8 cellular contexts compared by ENCODE assay signal in genomic region chr17:7220593-7221280, GRCh38. TPM values are rescaled to one million over a fixed set of nuclear protein-coding genes. Genes with fewer than 3 reads are reported as not detected.
DNase-seq lines count a peak whose midpoint lies in the region; ATAC-seq and TF ChIP-seq lines count a peak whose summit lies in the region.

No MANE protein-coding gene starts in this region.

- no peaks in the 10 kb centered on the region for H3K9me3 ChIP-seq in cardiac muscle cell (ENCODE audit: low read depth)
- no peaks in the 10 kb centered on the region for H3K9me3 ChIP-seq in psoas muscle

- H3K4me3 Mint-ChIP-seq in activated naive CD4-positive, alpha-beta T cell treated with anti-CD3 and anti-CD28 coated beads for 36 hours = peak overlapping the region; percentile 94

- intact Hi-C loops in activated naive CD4-positive, alpha-beta T cell treated with anti-CD3 and anti-CD28 coated beads for 36 hours (cut with micrococcal nuclease) = loop anchor here (1.0 kb wide), 3 partner anchors 32 to 76 kb away; partner anchors contain the start of gene ELP5
- intact Hi-C loops in psoas muscle (cut with DNase I) = loop anchor here in 1 of 2 donors (2.0 kb wide), 2 partner anchors 16 to 76 kb away; no protein-coding TSS in a partner anchor

- no peaks in the 10 kb centered on the region for H3K27me3 ChIP-seq in cardiac muscle cell
- no peaks in the 10 kb centered on the region for H3K27me3 ChIP-seq in psoas muscle (ENCODE audit: insufficient read depth in 3 of 3, low read length in 2 of 3)

- CTCF ChIA-PET in activated naive CD4-positive, alpha-beta T cell treated with anti-CD3 and anti-CD28 coated beads for 36 hours (lab: Charles Lee) = interaction anchor here (0.6 to 3.4 kb wide), 14 partner anchors 10 to 177 kb away, joined by 3 to 16 read pairs (median 4); partner anchors contain the start of genes DVL2, GABARAP, PHF23 and SLC16A11

- H3K27ac ChIP-seq in cardiac muscle cell (peak overlapping the region; percentile 66), psoas muscle (peak overlapping the region; percentile 99)

- H3K36me3 Mint-ChIP-seq in activated naive CD4-positive, alpha-beta T cell treated with anti-CD3 and anti-CD28 coated beads for 36 hours (ENCODE audit: low read depth) = peaks cover 16% of the 10 kb centered on the region

- peaks cover 35% of the 10 kb centered on the region for H3K36me3 ChIP-seq in cardiac muscle cell
- peaks cover 4 to 52% of the 10 kb centered on the region in 2 donors for H3K36me3 ChIP-seq in psoas muscle (ENCODE audit: insufficient read depth in 1 of 2, low read depth in 1 of 2)

- peaks cover 47% of the 10 kb centered on the region for H3K4me1 Mint-ChIP-seq in activated naive CD4-positive, alpha-beta T cell treated with anti-CD3 and anti-CD28 coated beads for 36 hours (ENCODE audit: low read depth)

- peak overlapping the region; percentile 83 for H3K27ac Mint-ChIP-seq in activated naive CD4-positive, alpha-beta T cell treated with anti-CD3 and anti-CD28 coated beads for 36 hours

- DNase-seq in AG10803 (ENCODE audit: low read depth) (peak; percentile 65), GM20000 (ENCODE audit: low spot score) (peak; percentile 73), cardiac muscle cell (ENCODE audit: low read depth in 1 of 2, low spot score in 1 of 2) (peak; percentile 37 to 71), psoas muscle (peak; percentile 65 to 78)
- peak; percentile 85 for DNase-seq in activated naive CD4-positive, alpha-beta T cell treated with anti-CD3 and anti-CD28 coated beads for 36 hours

- WGBS in psoas muscle, 3 donors = 13 to 24% (median 16%) methylated on average over 11 of the region's 11 CpGs

- H3K4me3 ChIP-seq in AG10803 (ENCODE audit: low read length) (peak overlapping the region; percentile 82), cardiac muscle cell (peak overlapping the region; percentile 82), psoas muscle (peak overlapping the region; percentile 98)

- no peaks in the 10 kb centered on the region for H3K9me3 Mint-ChIP-seq in activated naive CD4-positive, alpha-beta T cell treated with anti-CD3 and anti-CD28 coated beads for 36 hours

- peak; percentile 34 to 58 (median 54) for ATAC-seq in psoas muscle
- ATAC-seq in GM21528 (IDR thresholded peaks at IDR 0.05; ENCODE audit: low FRiP score, unreplicated experiment) = no peak
- no peak for ATAC-seq in GM21390 (IDR thresholded peaks at IDR 0.05; ENCODE audit: unreplicated experiment)

- H3K27me3 Mint-ChIP-seq in activated naive CD4-positive, alpha-beta T cell treated with anti-CD3 and anti-CD28 coated beads for 36 hours (ENCODE audit: low read depth) = no peaks in the 10 kb centered on the region

- peaks cover 26% of the 10 kb centered on the region for H3K4me1 ChIP-seq in cardiac muscle cell (ENCODE audit: low read depth)
- peaks cover 34% of the 10 kb centered on the region for H3K4me1 ChIP-seq in psoas muscle

- peak; percentile 54 for TF ChIP-seq CTCF in AG10803 (conservative IDR thresholded peaks at IDR 0.05; ENCODE audit: low read length)
- TF ChIP-seq CTCF in GM20000 (IDR thresholded peaks at IDR 0.05; ENCODE audit: extremely low read depth, missing control alignments) = peak; percentile 50
- TF ChIP-seq CTCF in cardiac muscle cell (IDR thresholded peaks at IDR 0.05; ENCODE audit: low read depth, low read length) = peak; percentile 50
- TF ChIP-seq CTCF in psoas muscle (IDR thresholded peaks at IDR 0.05) = peak; percentile 52

TF ChIP-seq in PFSK-1, 5 proteins besides CTCF, POLR2A, EP300 and RAD21:
- TF ChIP-seq SIN3A (IDR thresholded peaks at IDR 0.05; ENCODE audit: borderline replicate concordance, insufficient read depth, low read length) = no peak
- TF ChIP-seq POLR2AphosphoS5 (IDR thresholded peaks at IDR 0.05; ENCODE audit: low read depth, low read length) = peak; percentile 29; the same call in 1 of the 2 replicates
- TF ChIP-seq TAF1 (IDR thresholded peaks at IDR 0.05; ENCODE audit: borderline replicate concordance, insufficient read depth, low read length) = no peak
- no peak for TF ChIP-seq FOXP2 (optimal IDR thresholded peaks at IDR 0.05; ENCODE audit: borderline replicate concordance, extremely low read depth, extremely low read length, insufficient read depth)
- TF ChIP-seq REST (IDR thresholded peaks at IDR 0.05; ENCODE audit: insufficient read depth in 1 of 2, low read depth in 2 of 2, low read length in 2 of 2) = peak in 1 of 2 experiments; percentile 19; a peak in 1 of 4 replicates

RNA-seq across cellular contexts. Expression of gene ACADVL, which starts 1.0 kb away (rescaled TPM):
- 730 TPM for polyA plus RNA-seq in PFSK-1 (2012; ENCODE audit: insufficient read length, low read depth)
- total RNA-seq in activated naive CD4-positive, alpha-beta T cell treated with anti-CD3 and anti-CD28 coated beads for 36 hours = 100 to 1,000 TPM; 263 to 267 TPM
- total RNA-seq in cardiac muscle cell (291 and 364 TPM in 2 replicates), psoas muscle (1,000 to 10,000 TPM in 3 of 4 donors, 100 to 1,000 TPM in 1; 987 to 1,310 (median 1,099) TPM)
- polyA plus RNA-seq in cardiac muscle cell (573 and 681 TPM in 2 replicates), psoas muscle (1,000 to 10,000 TPM in 1 of 3 donors, 100 to 1,000 TPM in 2; 538 to 1,030 (median 946) TPM)

RNA-seq across cellular contexts. Expression of gene DLG4, which starts 1.1 kb away (rescaled TPM):
- polyA plus RNA-seq in PFSK-1 (2012; ENCODE audit: insufficient read length, low read depth) = 48.4 TPM
- total RNA-seq in activated naive CD4-positive, alpha-beta T cell treated with anti-CD3 and anti-CD28 coated beads for 36 hours = 10 to 100 TPM; 13.6 to 13.8 TPM
- 32.9 and 40.6 TPM in 2 replicates for total RNA-seq in cardiac muscle cell
- polyA plus RNA-seq in cardiac muscle cell = 6.8 and 7.4 TPM in 2 replicates
- 1 to 10 TPM; 3.2 to 8.9 (median 5.8) TPM for total RNA-seq in psoas muscle
- 1 to 10 TPM; 1.5 to 5.8 (median 1.8) TPM for polyA plus RNA-seq in psoas muscle

RNA-seq across cellular contexts. Expression of gene DVL2, which starts 13.6 kb away (rescaled TPM):
- 118 TPM for polyA plus RNA-seq in PFSK-1 (2012; ENCODE audit: insufficient read length, low read depth)
- total RNA-seq in activated naive CD4-positive, alpha-beta T cell treated with anti-CD3 and anti-CD28 coated beads for 36 hours = 10 to 100 TPM; 26.7 to 29.4 TPM
- total RNA-seq in cardiac muscle cell (87.4 and 121 TPM in 2 replicates), psoas muscle (10 to 100 TPM; 11.4 to 19.6 (median 13.8) TPM)
- polyA plus RNA-seq in cardiac muscle cell (79.2 and 80.3 TPM in 2 replicates), psoas muscle (10 to 100 TPM; 10.0 to 22.1 (median 10.0) TPM)

RNA-seq across cellular contexts. Expression of gene PHF23, which starts 18.5 kb away (rescaled TPM):
- 86.0 TPM for polyA plus RNA-seq in PFSK-1 (2012; ENCODE audit: insufficient read length, low read depth)
- total RNA-seq in activated naive CD4-positive, alpha-beta T cell treated with anti-CD3 and anti-CD28 coated beads for 36 hours = 10 to 100 TPM in 1 of 2 experiments, 1 to 10 TPM in 1; 8.4 to 10.0 TPM
- total RNA-seq in cardiac muscle cell (53.5 and 57.7 TPM in 2 replicates), psoas muscle (10 to 100 TPM; 20.9 to 28.8 (median 27.7) TPM)
- polyA plus RNA-seq in cardiac muscle cell (53.9 and 65.0 TPM in 2 replicates), psoas muscle (10 to 100 TPM; 24.0 to 43.3 (median 29.4) TPM)

RNA-seq across cellular contexts. Expression of gene GABARAP, which starts 21.5 kb away (rescaled TPM):
- polyA plus RNA-seq in PFSK-1 (2012; ENCODE audit: insufficient read length, low read depth) = 175 TPM
- total RNA-seq in activated naive CD4-positive, alpha-beta T cell treated with anti-CD3 and anti-CD28 coated beads for 36 hours = 100 to 1,000 TPM; 137 to 152 TPM
- total RNA-seq in cardiac muscle cell = 517 and 760 TPM in 2 replicates
- 772 and 773 TPM in 2 replicates for polyA plus RNA-seq in cardiac muscle cell
- 100 to 1,000 TPM; 447 to 492 (median 481) TPM for total RNA-seq in psoas muscle
- 100 to 1,000 TPM; 344 to 569 (median 510) TPM for polyA plus RNA-seq in psoas muscle

Comparison
In these comparisons a context has a peak if more than half of its experiments do, and no peak if none do; other contexts are left out.
1. ATAC-seq: peak in psoas muscle (4 of 4); none in GM21528 (single experiment) and GM21390 (single experiment).
2. Peak in every context shown above with its lines, with median percentiles within 50 percentile points of each other: DNase-seq, H3K4me3 ChIP-seq and CTCF ChIP-seq.